In genomic region chr1:205058853-205059252, GRCh38 we compare ENCODE assay signal across 22 cellular contexts. TPM values are rescaled to one million over a fixed set of nuclear protein-coding genes. Genes with fewer than 3 reads are reported as not detected.
A peak's percentile ranks its signal among the peaks of the same experiment; 100 is the strongest.
DNase-seq lines count a peak whose midpoint lies in the region; ATAC-seq and TF ChIP-seq lines count a peak whose summit lies in the region.
"Had no signal": no experiment of that assay in that cellular context is flagged by ENCODE, and none has a peak within 500 bp of the region (broad histone marks: within the 10 kb centered on the region; RNA-seq: fewer than 3 reads in every experiment).

No MANE protein-coding gene starts in this region.

- H3K4me3 Mint-ChIP-seq in chondrocyte (ENCODE audit: unreplicated experiment) (no peak overlapping the region), glutamatergic neuron (ENCODE audit: unreplicated experiment) (no peak overlapping the region)
- H3K4me3 Mint-ChIP-seq in activated T-cell treated with anti-CD3 and anti-CD28 coated beads, Interleukin-2, amount 50 U/mL, for 72 hours = no peak overlapping the region
- H3K4me3 Mint-ChIP-seq: CD4-positive, alpha-beta memory T cell; H9 had no signal

- H3K27ac Mint-ChIP-seq in chondrocyte (ENCODE audit: unreplicated experiment) (no peak overlapping the region), glutamatergic neuron (ENCODE audit: unreplicated experiment) (peak overlapping the region; percentile 33)
- no peak overlapping the region for H3K27ac Mint-ChIP-seq in activated T-cell treated with anti-CD3 and anti-CD28 coated beads, Interleukin-2, amount 50 U/mL, for 72 hours

- H3K9me3 Mint-ChIP-seq in chondrocyte (ENCODE audit: low read depth) (no peaks in the 10 kb centered on the region), glutamatergic neuron (ENCODE audit: unreplicated experiment) (peaks cover 13% of the 10 kb centered on the region)
- no peaks in the 10 kb centered on the region for H3K9me3 Mint-ChIP-seq in activated T-cell treated with anti-CD3 and anti-CD28 coated beads, Interleukin-2, amount 50 U/mL, for 72 hours
- H3K9me3 Mint-ChIP-seq: CD4-positive, alpha-beta memory T cell; H9 had no signal

- no peak overlapping the region for H3K27ac ChIP-seq in osteoblast (ENCODE audit: low read depth, low read length)
- H3K27ac ChIP-seq in substantia nigra (ENCODE audit: low read depth, low read length, poor library complexity, severe bottlenecking) = peak overlapping the region; percentile 63
- H3K27ac ChIP-seq: A549, GM23248 had no signal

- H3K9me3 ChIP-seq in osteoblast (ENCODE audit: low read depth, low read length) = no peaks in the 10 kb centered on the region
- H3K9me3 ChIP-seq: A549 had no signal

- H3K27me3 ChIP-seq in osteoblast (ENCODE audit: insufficient read depth, low read length) = peaks cover 5% of the 10 kb centered on the region

- H3K36me3 ChIP-seq in osteoblast (ENCODE audit: insufficient read depth, low read length) = no peaks in the 10 kb centered on the region

- DNase-seq in chondrocyte (ENCODE audit: low spot score) (peak; percentile 82), glutamatergic neuron (no peak), osteoblast (ENCODE audit: insufficient read length, low spot score, missing footprints) (peak; percentile 68), substantia nigra (lab: John Stamatoyannopoulos, UW) (no peak), NCI-H524 (lab: John Stamatoyannopoulos, UW) (no peak), T1000 (lab: John Stamatoyannopoulos, UW) (no peak)
- no peak for DNase-seq in activated T-cell treated with anti-CD3 and anti-CD28 coated beads, Interleukin-2, amount 50 U/mL, for 72 hours
- DNase-seq: 8988T; ACHN; C1 segment of cervical spinal cord; Calu3; CD4-positive, alpha-beta memory T cell; COR-L47; DMS53; DMS79 treated with DMSO at 0.1 percent for 48 hours; GF-D8; GM23248; H9 had no signal

- H3K4me2 ChIP-seq in osteoblast (ENCODE audit: insufficient read depth, low read length) = no peak overlapping the region
- H3K4me2 ChIP-seq: A549 had no signal

- no peak overlapping the region for H2AFZ ChIP-seq in osteoblast (ENCODE audit: low read length)
- H2AFZ ChIP-seq: GM23248 had no signal

- H3K4me1 ChIP-seq in osteoblast (ENCODE audit: insufficient read depth, low read length) = no peaks in the 10 kb centered on the region
- H3K4me1 ChIP-seq: A549 had no signal

- no peak overlapping the region for H3K4me3 ChIP-seq in osteoblast (ENCODE audit: insufficient read depth, low read length)
- H3K4me3 ChIP-seq: A549, GM23248 had no signal

- no peaks in the 10 kb centered on the region for H4K20me1 ChIP-seq in osteoblast (ENCODE audit: insufficient read depth, low read length)

- no peaks in the 10 kb centered on the region for H3K36me3 Mint-ChIP-seq in chondrocyte (ENCODE audit: low read depth)
- H3K36me3 Mint-ChIP-seq in glutamatergic neuron (ENCODE audit: unreplicated experiment) = peaks cover 4% of the 10 kb centered on the region
- H3K36me3 Mint-ChIP-seq in activated T-cell treated with anti-CD3 and anti-CD28 coated beads, Interleukin-2, amount 50 U/mL, for 72 hours (ENCODE audit: insufficient read depth in 2 of 2) = no peaks in the 10 kb centered on the region
- H3K36me3 Mint-ChIP-seq: CD4-positive, alpha-beta memory T cell had no signal

- no peaks in the 10 kb centered on the region for H3K79me2 ChIP-seq in osteoblast (ENCODE audit: insufficient read depth, low read length)

- ATAC-seq in activated T-cell treated with anti-CD3 and anti-CD28 coated beads, Interleukin-2, amount 50 U/mL, for 72 hours (replicated peaks in 1 of 2) = no peak
- ATAC-seq: A549, HCT116 had no signal

- H3K4me1 Mint-ChIP-seq in chondrocyte (ENCODE audit: low read depth) (no peaks in the 10 kb centered on the region), glutamatergic neuron (ENCODE audit: low read depth, unreplicated experiment) (peaks cover 35% of the 10 kb centered on the region)
- H3K4me1 Mint-ChIP-seq in activated T-cell treated with anti-CD3 and anti-CD28 coated beads, Interleukin-2, amount 50 U/mL, for 72 hours (ENCODE audit: low read depth) = no peaks in the 10 kb centered on the region

- TF ChIP-seq CTCF in chondrocyte (IDR thresholded peaks at IDR 0.05) (no peak), glutamatergic neuron (IDR thresholded peaks at IDR 0.05; ENCODE audit: partially characterized antibody, unreplicated experiment) (no peak), osteoblast (IDR thresholded peaks at IDR 0.05; ENCODE audit: extremely low read depth, low read depth, low read length) (no peak)

- H3K27me3 Mint-ChIP-seq in chondrocyte (ENCODE audit: low read depth) = peaks cover 25% of the 10 kb centered on the region
- peaks cover 14% of the 10 kb centered on the region for H3K27me3 Mint-ChIP-seq in glutamatergic neuron (ENCODE audit: unreplicated experiment)
- H3K27me3 Mint-ChIP-seq in activated T-cell treated with anti-CD3 and anti-CD28 coated beads, Interleukin-2, amount 50 U/mL, for 72 hours (ENCODE audit: low read depth) = no peaks in the 10 kb centered on the region

RNA-seq across cellular contexts. Expression of gene CNTN2, which starts 15.8 kb away (rescaled TPM):
- total RNA-seq in chondrocyte (not detected in 3 replicates), glutamatergic neuron (ENCODE audit: unreplicated experiment) (208 TPM), osteoblast (under 0.01 TPM in 1 of 2 replicates, not detected in the other)
- total RNA-seq in activated T-cell treated with anti-CD3 and anti-CD28 coated beads, Interleukin-2, amount 50 U/mL, for 72 hours = not detected
- total RNA-seq: Calu3; CD4-positive, alpha-beta memory T cell; Daoy; G401; GM23248 had no signal

RNA-seq across cellular contexts. Expression of gene TMEM81, which starts 25.4 kb away (rescaled TPM):
- total RNA-seq in chondrocyte (2.5 to 3.8 TPM (median 3.7 TPM) in 3 replicates), glutamatergic neuron (ENCODE audit: unreplicated experiment) (9.3 TPM), osteoblast (1.5 and 1.8 TPM in 2 replicates)
- 1 to 10 TPM; 5.2 to 6.1 TPM for total RNA-seq in activated T-cell treated with anti-CD3 and anti-CD28 coated beads, Interleukin-2, amount 50 U/mL, for 72 hours

Comparison
In these comparisons a context has a peak if more than half of its experiments do, and no peak if none do; other contexts are left out.
1. DNase-seq: peak in chondrocyte (single experiment) and osteoblast (single experiment); none in glutamatergic neuron (single experiment), substantia nigra (0 of 49), NCI-H524 (0 of 2), T1000 (single experiment) and activated T-cell treated with anti-CD3 and anti-CD28 coated beads, Interleukin-2, amount 50 U/mL, for 72 hours (0 of 2).
2. RNA of gene CNTN2, which starts 15.8 kb away (total RNA-seq): 208 TPM in glutamatergic neuron (single experiment); not detected in chondrocyte, under 0.01 TPM in osteoblast and not detected in activated T-cell treated with anti-CD3 and anti-CD28 coated beads, Interleukin-2, amount 50 U/mL, for 72 hours; every median in the first group is over 100 times any median in the second.